12 cellular contexts compared by ENCODE assay signal in genomic region chr18:13543144-13543543, GRCh38.
"Had no signal": no experiment of that assay in that cellular context is flagged by ENCODE, and none has a peak within 500 bp of the region (broad histone marks: within the 10 kb centered on the region; RNA-seq: fewer than 3 reads in every experiment).

No MANE protein-coding gene starts in this region.

- H3K27ac ChIP-seq: cardiac muscle cell, epithelial cell of prostate, thyroid gland had no signal

- H3K9me3 ChIP-seq: prostate gland, thyroid gland had no signal

- H3K4me3 Mint-ChIP-seq: activated T-cell treated with anti-CD3 and anti-CD28 coated beads, Interleukin-2, amount 50 U/mL, for 4 hours; natural killer cell; T-helper 1 cell treated with Interleukin-12 subunit alpha and Interleukin-12 subunit beta and Interleukin-4 antibody, amounts not matched to agents 30 μg/mL and 1 μg/mL, for 36 hours had no signal

- H3K4me3 ChIP-seq: cardiac muscle cell, thyroid gland had no signal

- DNase-seq: activated CD4-positive, alpha-beta T cell treated with anti-CD3 and anti-CD28 coated beads, Interleukin-2, amount 50 U/mL, for 1 hour; activated gamma-delta T cell; activated T-cell treated with anti-CD3 and anti-CD28 coated beads, Interleukin-2, amount 50 U/mL, for 4 hours; effector CD8-positive, alpha-beta T cell; natural killer cell; occipital lobe; stimulated activated CD4-positive, alpha-beta T cell treated with anti-CD3 and anti-CD28 coated beads, Interleukin-4, amount 100 ng/mL, for 24 hours; thyroid gland had no signal

- H3K9me3 Mint-ChIP-seq: activated T-cell treated with anti-CD3 and anti-CD28 coated beads, Interleukin-2, amount 50 U/mL, for 4 hours; natural killer cell had no signal

- ATAC-seq: activated T-cell treated with anti-CD3 and anti-CD28 coated beads, Interleukin-2, amount 50 U/mL, for 4 hours; natural killer cell had no signal

- H3K27me3 ChIP-seq: cardiac muscle cell, thyroid gland had no signal

- H3K36me3 Mint-ChIP-seq: natural killer cell had no signal

- H3K27ac Mint-ChIP-seq: T-helper 1 cell treated with Interleukin-12 subunit alpha and Interleukin-12 subunit beta and Interleukin-4 antibody, amounts not matched to agents 30 μg/mL and 1 μg/mL, for 36 hours had no signal
